In the genomic region with DNA sequence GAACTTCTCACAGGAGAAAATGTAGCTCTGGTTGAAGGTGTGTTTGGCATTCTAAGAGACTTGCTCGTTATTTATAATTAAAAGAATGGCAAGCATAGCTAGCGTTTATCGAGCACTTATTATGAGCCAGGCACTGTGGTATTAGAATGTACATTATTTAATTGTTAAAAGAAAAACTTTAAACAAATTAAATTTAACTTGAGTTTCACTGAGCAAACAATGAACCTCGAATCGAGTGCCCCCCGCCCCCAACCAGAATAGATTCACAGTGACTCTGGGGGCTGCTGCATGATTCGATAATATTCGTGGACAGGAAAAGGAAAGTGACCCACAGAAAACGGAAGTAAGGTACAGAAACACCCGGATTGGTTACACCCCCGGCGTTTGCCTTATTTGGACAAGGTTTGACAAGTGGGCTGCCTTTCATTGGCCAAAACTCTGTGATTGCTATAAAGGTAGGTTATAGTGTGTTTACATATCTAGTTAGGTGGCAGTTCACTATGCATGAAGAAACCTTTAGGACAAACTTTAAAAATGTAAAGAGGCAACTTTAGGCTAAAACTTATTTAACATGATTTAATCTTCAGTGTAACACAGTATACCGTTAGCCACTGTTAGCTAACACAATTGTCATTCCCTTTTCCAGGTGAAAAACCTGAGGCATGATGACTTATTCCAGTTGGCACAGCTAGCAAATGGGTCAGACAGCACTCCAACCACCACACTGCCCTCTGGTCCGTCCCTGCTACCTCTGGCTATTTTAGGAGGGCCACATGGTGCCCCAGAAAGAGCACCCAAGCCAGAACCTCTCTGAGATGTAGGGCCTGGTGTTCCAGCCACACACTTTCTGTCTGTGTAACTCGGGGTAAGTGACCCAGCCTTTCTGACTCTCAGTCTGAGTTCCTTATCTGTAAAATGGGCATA, we compare ENCODE assay signal across 9 cellular contexts. TPM values are rescaled to one million over a fixed set of nuclear protein-coding genes. Genes with fewer than 3 reads are reported as not detected.
DNase-seq lines count a peak whose midpoint lies in the region; ATAC-seq and TF ChIP-seq lines count a peak whose summit lies in the region.
"Had no signal": no experiment of that assay in that cellular context is flagged by ENCODE, and none has a peak within 500 bp of the region (broad histone marks: within the 10 kb centered on the region; RNA-seq: fewer than 3 reads in every experiment).

No MANE protein-coding gene starts in this region.

- no peaks in the 10 kb centered on the region for H3K27me3 ChIP-seq in body of pancreas

- TF ChIP-seq CTCF in body of pancreas (IDR thresholded peaks at IDR 0.05) = no peak

- intact Hi-C loops in body of pancreas (cut with DNase I) = no loop called here

- WGBS in body of pancreas, 2 donors = 57 to 63% methylated on average over 15 of the region's 15 CpGs

- peak overlapping the region in 3 of 4 donors; percentile 49 to 90 (median 84) for H3K27ac ChIP-seq in body of pancreas

- DNase-seq in DMS53 (lab: John Stamatoyannopoulos, UW) (peak; percentile 65), NAMALWA (ENCODE audit: low spot score) (peak; percentile 69), body of pancreas (no peak), pons (ENCODE audit: low spot score) (peak; percentile 37), HT-29 (ENCODE audit: low spot score) (no peak), NCI-H2196 (lab: John Stamatoyannopoulos, UW; ENCODE audit: unreplicated experiment) (no peak), retina (no peak), midbrain (lab: John Stamatoyannopoulos, UW) (no peak)
- DNase-seq: NCI-H1048 had no signal

- peaks cover 39% of the 10 kb centered on the region for H3K4me1 ChIP-seq in body of pancreas

- no peaks in the 10 kb centered on the region for H3K9me3 ChIP-seq in body of pancreas

- no peak overlapping the region for H3K4me3 ChIP-seq in body of pancreas

- H3K36me3 ChIP-seq in body of pancreas (replicated peaks in 1 of 2; ENCODE audit: insufficient read depth in 1 of 2, low read depth in 2 of 2) = no peaks in the 10 kb centered on the region

- no peak for ATAC-seq in body of pancreas

- TF ChIP-seq POLR2A in body of pancreas (IDR thresholded peaks at IDR 0.05) = no peak

RNA-seq across cellular contexts. Expression of gene SCNN1A, which starts 7.1 kb away (rescaled TPM):
- total RNA-seq in body of pancreas = 100 to 1,000 TPM in 1 of 2 donors, 10 to 100 TPM in 1; 62.5 to 112 TPM
- 161 and 221 TPM in 2 replicates for total RNA-seq in HT-29 (2014; rRNA removed; shearing (Covaris generic))

RNA-seq across cellular contexts. Expression of gene LTBR, which starts 15.7 kb away (rescaled TPM):
- 100 to 1,000 TPM; 111 to 173 TPM for total RNA-seq in body of pancreas
- total RNA-seq in HT-29 (2014; rRNA removed; shearing (Covaris generic)) = 176 and 234 TPM in 2 replicates

RNA-seq across cellular contexts. Expression of gene TNFRSF1A, which starts 26.4 kb away (rescaled TPM):
- 10 to 100 TPM; 54.5 to 92.0 TPM for total RNA-seq in body of pancreas
- total RNA-seq in HT-29 (2014; rRNA removed; shearing (Covaris generic)) = 91.9 and 94.5 TPM in 2 replicates

RNA-seq across cellular contexts. Expression of gene PLEKHG6, which starts 57.7 kb away (rescaled TPM):
- total RNA-seq in body of pancreas = 10 to 100 TPM in 1 of 2 donors, 1 to 10 TPM in 1; 7.0 to 16.2 TPM
- 90.1 and 94.8 TPM in 2 replicates for total RNA-seq in HT-29 (2014; rRNA removed; shearing (Covaris generic))

Comparison
In these comparisons a context has a peak if more than half of its experiments do, and no peak if none do; other contexts are left out.
1. DNase-seq: peak in DMS53 (single experiment), NAMALWA (single experiment) and pons (single experiment); none in body of pancreas (0 of 4), HT-29 (single experiment), NCI-H2196 (single experiment), retina (single experiment) and midbrain (single experiment).